ENCODE assay signal across 1 cellular context in genomic region chr17:63641678-63642077, GRCh38.
TF ChIP-seq lines count a peak whose summit lies in the region.

No MANE protein-coding gene starts in this region.

TF ChIP-seq in GM23338, 12 proteins besides CTCF, POLR2A, EP300 and RAD21 (continued from another document):
- TF ChIP-seq REST (IDR thresholded peaks at IDR 0.05; ENCODE audit: unreplicated experiment), result no peak
- no peak for TF ChIP-seq NANOG (IDR thresholded peaks at IDR 0.05; ENCODE audit: borderline replicate concordance)
- TF ChIP-seq ZNF114 (CRISPR knock-in tag; IDR thresholded peaks at IDR 0.05), result no peak
- no peak for TF ChIP-seq JUNB (IDR thresholded peaks at IDR 0.05; ENCODE audit: unreplicated experiment)
